Comparison of ENCODE assay signal across 8 cellular contexts in genomic region chr7:41003031-41003925, GRCh38.
A peak's percentile ranks its signal among the peaks of the same experiment; 100 is the strongest.
DNase-seq lines count a peak whose midpoint lies in the region; ATAC-seq, FAIRE-seq and TF ChIP-seq lines count a peak whose summit lies in the region.

No MANE protein-coding gene starts in this region.

- POLR2A ChIA-PET in HepG2 (lab: Yijun Ruan, JAX): no interaction called here

- no peaks in the 10 kb centered on the region for H4K20me1 ChIP-seq in HepG2 (ENCODE audit: insufficient read depth, low read length)

- H3K4me3 ChIP-seq in astrocyte of the spinal cord (ENCODE audit: low read depth, low read length) (no peak overlapping the region), HepG2 (replicated peaks in 1 of 3; ENCODE audit: insufficient read depth in 1 of 3, low read depth in 2 of 3, low read length in 3 of 3) (no peak overlapping the region)

- intact Hi-C loops in HepG2 (cut with micrococcal nuclease; ENCODE audit: unreplicated experiment): no loop called here

- TF ChIP-seq CTCF in astrocyte of the spinal cord (IDR thresholded peaks at IDR 0.05; ENCODE audit: low read depth, low read length) (peak; percentile 78), HepG2 (CRISPR knock-in tag; IDR thresholded peaks at IDR 0.05) (peak; percentile 60)

- CTCF ChIA-PET in HepG2 (lab: Yijun Ruan, JAX; ENCODE audit: low intra/inter-chr PET ratio, low total read pairs): no interaction called here

- H3K27me3 ChIP-seq in HepG2 (ENCODE audit: control insufficient read depth in 1 of 2, insufficient read depth in 2 of 2, low read length in 2 of 2): no peaks in the 10 kb centered on the region

- BruUV-seq in HepG2 (replicated peaks; lab: Mats Ljungman, UMichigan): no TSS peak

- DNase-seq in DMS153 (lab: John Stamatoyannopoulos, UW) (peak; percentile 11), GM19239 (ENCODE audit: insufficient read length, low spot score) (no peak), MV-4-11 (lab: John Stamatoyannopoulos, UW) (peak; percentile 10), astrocyte of the spinal cord (ENCODE audit: low read depth, low spot score) (peak; percentile 45), HepG2 (ENCODE audit: low spot score) (peak; percentile 28)
- DNase-seq in stimulated activated naive CD4-positive, alpha-beta T cell treated with Interleukin-2 at 50 U/mL for 16 hours (lab: John Stamatoyannopoulos, UW): no peak

- no peak overlapping the region for H3K4me2 ChIP-seq in HepG2 (ENCODE audit: low read depth, low read length)

- no peak for TF ChIP-seq EP300 in HepG2 (IDR thresholded peaks at IDR 0.05; ENCODE audit: low read depth in 2 of 2, low read length in 2 of 2)
- no peak for TF ChIP-seq EP300 in HepG2 (CRISPR knock-in tag; IDR thresholded peaks at IDR 0.05; ENCODE audit: borderline replicate concordance)

- no peaks in the 10 kb centered on the region for H3K36me3 ChIP-seq in HepG2 (replicated peaks in 1 of 2; ENCODE audit: control insufficient read depth in 1 of 2, insufficient read depth in 2 of 2, low read length in 2 of 2)

- no peaks in the 10 kb centered on the region for H3K4me1 ChIP-seq in HepG2 (ENCODE audit: insufficient read depth, low read length)

- H3K9me3 ChIP-seq in HepG2 (ENCODE audit: low read length): no peaks in the 10 kb centered on the region

- in situ Hi-C loops in astrocyte of the spinal cord (cut with HindIII; ENCODE audit: low sequenced_read_pairs): no loop called here
- in situ Hi-C loops in HepG2 (cut with HindIII; ENCODE audit: extremely low pct_ligation_motif_present, low pct_unique_long_range_greater_than_20kb): no loop called here

- no peaks in the 10 kb centered on the region for H3K79me2 ChIP-seq in HepG2 (ENCODE audit: insufficient read depth, low read length)

- FAIRE-seq in GM19239 (lab: Jason Lieb, UNC) (peak; percentile 68), HepG2 (lab: Jason Lieb, UNC) (no peak)

- TF ChIP-seq POLR2A in HepG2 (IDR thresholded peaks at IDR 0.05; ENCODE audit: insufficient read depth in 1 of 2, low read depth in 2 of 2, low read length in 2 of 2): no peak

- no peak overlapping the region for H3K27ac ChIP-seq in HepG2 (ENCODE audit: extremely low read length, insufficient read depth, low read length)

- WGBS in HepG2 (ENCODE audit: low lambda C conversion rate): 43% methylated on average over 10 of the region's 10 CpGs

- H3K9ac ChIP-seq in HepG2 (ENCODE audit: insufficient read depth, low read depth, low read length): no peak overlapping the region

- no peak overlapping the region for H2AFZ ChIP-seq in HepG2 (ENCODE audit: low read length)

- ATAC-seq in HepG2 (no peak; the same call in 2 of the 3 replicates), GM19324 (IDR thresholded peaks at IDR 0.05; ENCODE audit: low FRiP score, unreplicated experiment) (no peak), HG03135 (IDR thresholded peaks at IDR 0.05; ENCODE audit: unreplicated experiment) (no peak)

- TF ChIP-seq RAD21 in HepG2 (CRISPR knock-in tag; IDR thresholded peaks at IDR 0.05): no peak

TF ChIP-seq in HepG2, 621 proteins besides CTCF, POLR2A, EP300 and RAD21:
- peak; percentile 51 for TF ChIP-seq STAG1 (CRISPR knock-in tag; IDR thresholded peaks at IDR 0.05)
- TF ChIP-seq ZNF615 (CRISPR knock-in tag; IDR thresholded peaks at IDR 0.05; ENCODE audit: borderline replicate concordance): no peak
- TF ChIP-seq SMC3 (IDR thresholded peaks at IDR 0.05; ENCODE audit: low read length): peak; percentile 30; the same call in 1 of the 2 replicates
TF ChIP-seq in HepG2: peak in this region for 2.

Comparison
In these comparisons a context has a peak if more than half of its experiments do, and no peak if none do; other contexts are left out.
1. DNase-seq: peak in DMS153 (single experiment), MV-4-11 (single experiment), astrocyte of the spinal cord (single experiment) and HepG2 (single experiment); none in GM19239 (single experiment) and stimulated activated naive CD4-positive, alpha-beta T cell treated with Interleukin-2 at 50 U/mL for 16 hours (single experiment).